8 cellular contexts compared by ENCODE assay signal in genomic region chr5:142826741-142827492, GRCh38. TPM values are rescaled to one million over a fixed set of nuclear protein-coding genes. Genes with fewer than 3 reads are reported as not detected.
DNase-seq lines count a peak whose midpoint lies in the region; ATAC-seq, FAIRE-seq and TF ChIP-seq lines count a peak whose summit lies in the region.

No MANE protein-coding gene starts in this region.

- intact Hi-C loops in head of caudate nucleus (cut with DNase I), result no loop called here

- H3K4me1 Mint-ChIP-seq in activated CD4-positive, alpha-beta T cell treated with anti-CD3 and anti-CD28 coated beads, Interleukin-2, amount 10 ng/mL, durations not matched to agents 7 days and 5 days, result peaks cover 42% of the 10 kb centered on the region
- peaks cover 79 to 93% of the 10 kb centered on the region in 2 donors for H3K4me1 Mint-ChIP-seq in effector memory CD8-positive, alpha-beta T cell (ENCODE audit: low read depth in 2 of 2)

- no peaks in the 10 kb centered on the region for H3K9me3 ChIP-seq in BE2C

- TF ChIP-seq CTCF in BE2C (IDR thresholded peaks at IDR 0.05; ENCODE audit: low read depth, low read length), result no peak

- H3K4me3 Mint-ChIP-seq in activated CD4-positive, alpha-beta T cell treated with anti-CD3 and anti-CD28 coated beads, Interleukin-2, amount 10 ng/mL, durations not matched to agents 7 days and 5 days, result no peak overlapping the region
- peak overlapping the region; percentile 51 to 59 for H3K4me3 Mint-ChIP-seq in effector memory CD8-positive, alpha-beta T cell

- peak; percentile 97 for FAIRE-seq in RCC 7860 (lab: Jason Lieb, UNC)

- peaks cover 40% of the 10 kb centered on the region for H3K4me1 ChIP-seq in BE2C

- ATAC-seq in effector memory CD8-positive, alpha-beta T cell (replicated peaks), result peak; percentile 84

- H3K9me3 Mint-ChIP-seq in activated CD4-positive, alpha-beta T cell treated with anti-CD3 and anti-CD28 coated beads, Interleukin-2, amount 10 ng/mL, durations not matched to agents 7 days and 5 days, result no peaks in the 10 kb centered on the region
- no peaks in the 10 kb centered on the region for H3K9me3 Mint-ChIP-seq in effector memory CD8-positive, alpha-beta T cell

- H3K27me3 Mint-ChIP-seq in activated CD4-positive, alpha-beta T cell treated with anti-CD3 and anti-CD28 coated beads, Interleukin-2, amount 10 ng/mL, durations not matched to agents 7 days and 5 days, result no peaks in the 10 kb centered on the region
- no peaks in the 10 kb centered on the region for H3K27me3 Mint-ChIP-seq in effector memory CD8-positive, alpha-beta T cell

- no peaks in the 10 kb centered on the region for H3K36me3 Mint-ChIP-seq in activated CD4-positive, alpha-beta T cell treated with anti-CD3 and anti-CD28 coated beads, Interleukin-2, amount 10 ng/mL, durations not matched to agents 7 days and 5 days (ENCODE audit: low read depth)
- no peaks in the 10 kb centered on the region for H3K36me3 Mint-ChIP-seq in effector memory CD8-positive, alpha-beta T cell (ENCODE audit: insufficient read depth)

- H3K27me3 ChIP-seq in BE2C, result no peaks in the 10 kb centered on the region

- DNase-seq in activated CD4-positive, alpha-beta T cell treated with anti-CD3 and anti-CD28 coated beads, Interleukin-2, amount 50 U/mL, for 48 hours, result peak; percentile 34 to 57
- DNase-seq in activated CD4-positive, alpha-beta T cell treated with anti-CD3 and anti-CD28 coated beads, Interleukin-2, amount 10 ng/mL, durations not matched to agents 7 days and 5 days, result no peak
- DNase-seq in RCC 7860 (ENCODE audit: low spot score), result peak; percentile 97
- peak in 2 of 3 experiments; percentile 8 to 16 for DNase-seq in effector memory CD8-positive, alpha-beta T cell
- DNase-seq in stimulated activated CD8-positive, alpha-beta memory T cell treated with anti-CD3 and anti-CD28 coated beads, Interleukin-7, amount 100 ng/mL, for 24 hours (ENCODE audit: low read depth), result peak; percentile 10
- no peak for DNase-seq in head of caudate nucleus
- DNase-seq in NCI-H2196 (lab: John Stamatoyannopoulos, UW; ENCODE audit: unreplicated experiment), result no peak
- DNase-seq in BE2C, result no peak

- CTCF ChIA-PET in activated CD4-positive, alpha-beta T cell treated with anti-CD3 and anti-CD28 coated beads, Interleukin-2, amount 10 ng/mL, durations not matched to agents 7 days and 5 days (lab: Charles Lee), result interaction anchor here (0.9 to 1.5 kb wide), 4 partner anchors 12 to 28 kb away, joined by 3 to 4 read pairs (median 3); no protein-coding TSS in a partner anchor

- POLR2A ChIA-PET in activated CD4-positive, alpha-beta T cell treated with anti-CD3 and anti-CD28 coated beads, Interleukin-2, amount 10 ng/mL, durations not matched to agents 7 days and 5 days (lab: Charles Lee), result interaction anchor here (0.6 kb wide), 2 partner anchors 28 to 476 kb away, joined by 4 read pairs; no protein-coding TSS in a partner anchor

- H3K4me3 ChIP-seq in BE2C (ENCODE audit: low read depth, low read length), result no peak overlapping the region

- H3K27ac Mint-ChIP-seq in activated CD4-positive, alpha-beta T cell treated with anti-CD3 and anti-CD28 coated beads, Interleukin-2, amount 10 ng/mL, durations not matched to agents 7 days and 5 days, result no peak overlapping the region
- peak overlapping the region; percentile 60 to 63 for H3K27ac Mint-ChIP-seq in effector memory CD8-positive, alpha-beta T cell

- no peaks in the 10 kb centered on the region for H3K36me3 ChIP-seq in BE2C

RNA-seq across cellular contexts. Expression of gene ARHGAP26, which starts 56.7 kb away (rescaled TPM):
- total RNA-seq in activated CD4-positive, alpha-beta T cell treated with anti-CD3 and anti-CD28 coated beads, Interleukin-2, amount 10 ng/mL, durations not matched to agents 7 days and 5 days, result 10 to 100 TPM; 21.0 to 21.5 TPM
- polyA plus RNA-seq in BE2C (2012; ENCODE audit: insufficient read depth, insufficient read length, low read depth), result 4.3 TPM

Comparison
In these comparisons a context has a peak if more than half of its experiments do, and no peak if none do; other contexts are left out.
1. DNase-seq: peak in activated CD4-positive, alpha-beta T cell treated with anti-CD3 and anti-CD28 coated beads, Interleukin-2, amount 50 U/mL, for 48 hours (2 of 2), RCC 7860 (single experiment), effector memory CD8-positive, alpha-beta T cell (2 of 3) and stimulated activated CD8-positive, alpha-beta memory T cell treated with anti-CD3 and anti-CD28 coated beads, Interleukin-7, amount 100 ng/mL, for 24 hours (single experiment); none in activated CD4-positive, alpha-beta T cell treated with anti-CD3 and anti-CD28 coated beads, Interleukin-2, amount 10 ng/mL, durations not matched to agents 7 days and 5 days (single experiment), head of caudate nucleus (0 of 42), NCI-H2196 (single experiment) and BE2C (single experiment).